23 cellular contexts compared by ENCODE assay signal in the genomic region with DNA sequence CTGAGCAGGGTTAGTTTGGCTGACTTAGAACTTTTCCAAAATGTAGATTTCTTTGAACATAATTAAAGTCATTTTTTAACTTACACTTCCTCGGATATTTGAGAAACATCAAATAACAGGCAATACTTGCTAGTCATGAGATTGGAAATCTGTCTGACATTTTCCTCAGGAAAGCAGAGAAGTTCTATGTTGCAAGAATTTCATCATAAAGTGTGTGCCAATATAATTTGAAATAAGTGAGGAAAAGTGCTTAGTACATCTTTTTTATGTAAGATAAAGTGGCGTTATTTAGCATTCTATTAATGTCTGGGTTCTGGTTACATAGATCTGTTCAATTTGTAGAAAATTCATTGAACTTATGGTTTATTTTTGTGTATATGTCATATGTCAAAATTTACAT. TPM values are rescaled to one million over a fixed set of nuclear protein-coding genes. Genes with fewer than 3 reads are reported as not detected.
"Had no signal": no experiment of that assay in that cellular context is flagged by ENCODE, and none has a peak within 500 bp of the region (broad histone marks: within the 10 kb centered on the region; RNA-seq: fewer than 3 reads in every experiment).

No MANE protein-coding gene starts in this region.

- H3K27ac ChIP-seq: foreskin keratinocyte, left ventricle myocardium inferior, ovary, skin epidermis, stomach, uterus had no signal

- ATAC-seq: foreskin keratinocyte had no signal

- H3K27ac Mint-ChIP-seq: activated CD4-positive, alpha-beta T cell treated with anti-CD3 and anti-CD28 coated beads, Interleukin-2, amount 10 ng/mL, durations not matched to agents 7 days and 5 days; activated naive CD4-positive, alpha-beta T cell treated with anti-CD3 and anti-CD28 coated beads, Interleukin-2, amount 10 ng/mL, durations not matched to agents 7 days and 5 days; activated T-helper 2 cell treated with anti-CD3 and anti-CD28 coated beads, Interferon-gamma antibody, Interleukin-2, Interleukin-4, amounts not matched to agents 10 μg/mL and 5 μg/mL and 100 μg/mL, durations not matched to agents 14 hours and 24 hours and 36 hours; nephron progenitor cell had no signal

- H3K36me3 Mint-ChIP-seq: activated naive CD4-positive, alpha-beta T cell treated with anti-CD3 and anti-CD28 coated beads, Interleukin-2, amount 10 ng/mL, durations not matched to agents 7 days and 5 days had no signal

- FAIRE-seq: TTC549 had no signal

- H3K4me1 Mint-ChIP-seq: activated CD4-positive, alpha-beta T cell treated with anti-CD3 and anti-CD28 coated beads, Interleukin-2, amount 10 ng/mL, durations not matched to agents 7 days and 5 days; activated naive CD4-positive, alpha-beta T cell treated with anti-CD3 and anti-CD28 coated beads, Interleukin-2, amount 10 ng/mL, durations not matched to agents 7 days and 5 days had no signal

- H3K27me3 Mint-ChIP-seq: activated CD4-positive, alpha-beta T cell treated with anti-CD3 and anti-CD28 coated beads, Interleukin-2, amount 10 ng/mL, durations not matched to agents 7 days and 5 days; activated naive CD4-positive, alpha-beta T cell treated with anti-CD3 and anti-CD28 coated beads, Interleukin-2, amount 10 ng/mL, durations not matched to agents 7 days and 5 days; brain had no signal

- H3K4me3 ChIP-seq: heart left ventricle, left ventricle myocardium inferior, ovary, skin epidermis, stomach, uterus had no signal

- H3K36me3 ChIP-seq: ovary, uterus had no signal

- H3K27me3 ChIP-seq: foreskin keratinocyte, heart left ventricle, ovary, stomach, uterus had no signal

- H3K9me3 ChIP-seq: heart left ventricle, left ventricle myocardium inferior, ovary, stomach, uterus had no signal

- H3K4me3 Mint-ChIP-seq: activated CD4-positive, alpha-beta T cell treated with anti-CD3 and anti-CD28 coated beads, Interleukin-2, amount 10 ng/mL, durations not matched to agents 7 days and 5 days; activated naive CD4-positive, alpha-beta T cell treated with anti-CD3 and anti-CD28 coated beads, Interleukin-2, amount 10 ng/mL, durations not matched to agents 7 days and 5 days; nephron progenitor cell had no signal

- H3K9me3 Mint-ChIP-seq: activated CD4-positive, alpha-beta T cell treated with anti-CD3 and anti-CD28 coated beads, Interleukin-2, amount 10 ng/mL, durations not matched to agents 7 days and 5 days; activated naive CD4-positive, alpha-beta T cell treated with anti-CD3 and anti-CD28 coated beads, Interleukin-2, amount 10 ng/mL, durations not matched to agents 7 days and 5 days; activated T-helper 2 cell treated with anti-CD3 and anti-CD28 coated beads, Interferon-gamma antibody, Interleukin-2, Interleukin-4, amounts not matched to agents 10 μg/mL and 5 μg/mL and 100 μg/mL, durations not matched to agents 14 hours and 24 hours and 36 hours; brain; nephron progenitor cell had no signal

- DNase-seq: activated CD4-positive, alpha-beta T cell treated with anti-CD3 and anti-CD28 coated beads, Interleukin-2, amount 10 ng/mL, durations not matched to agents 7 days and 5 days; activated CD4-positive, CD25-positive, alpha-beta regulatory T cell; activated naive CD4-positive, alpha-beta T cell treated with anti-CD3 and anti-CD28 coated beads, Interleukin-2, amount 10 ng/mL, durations not matched to agents 7 days and 5 days; activated T-cell treated with anti-CD3 and anti-CD28 coated beads for 4 hours; amniotic stem cell; dermis blood vessel endothelial cell; foreskin keratinocyte; heart left ventricle; islet precursor cell; left ventricle myocardium inferior; mesendoderm; nephron progenitor cell; ovary; stomach; uterus had no signal

- H3K4me1 ChIP-seq: foreskin keratinocyte, uterus had no signal

RNA-seq across cellular contexts. Expression of a gene that starts 48.7 kb away (rescaled TPM):
- total RNA-seq: activated CD4-positive, alpha-beta T cell treated with anti-CD3 and anti-CD28 coated beads, Interleukin-2, amount 10 ng/mL, durations not matched to agents 7 days and 5 days; activated CD8-positive, alpha-beta memory T cell treated with anti-CD3 and anti-CD28 coated beads for 36 hours; activated T-helper 2 cell treated with anti-CD3 and anti-CD28 coated beads, Interferon-gamma antibody, Interleukin-2, Interleukin-4, amounts not matched to agents 10 μg/mL and 5 μg/mL and 100 μg/mL, durations not matched to agents 14 hours and 24 hours and 36 hours; dermis blood vessel endothelial cell; epithelial cell of proximal tubule; foreskin keratinocyte; ovary; renal cortical epithelial cell; stomach; T-helper 1 cell treated with Interleukin-12 subunit alpha and Interleukin-12 subunit beta and Interleukin-4 antibody, amounts not matched to agents 30 ng/mL and 1 ng/mL, for 36 hours had no signal
- polyA plus RNA-seq: foreskin keratinocyte, stomach had no signal
